ENCODE assay signal across 22 cellular contexts in genomic region chr12:108247130-108247529, GRCh38.
"Had no signal": no experiment of that assay in that cellular context is flagged by ENCODE, and none has a peak within 500 bp of the region (broad histone marks: within the 10 kb centered on the region; RNA-seq: fewer than 3 reads in every experiment).

No MANE protein-coding gene starts in this region.

- H3K27ac Mint-ChIP-seq: stimulated activated effector memory CD8-positive, alpha-beta T cell treated with anti-CD3 and anti-CD28 coated beads, Interleukin-12 subunit alpha, Interleukin-12 subunit beta, amount 100 ng/mL, for 72 hours; stimulated activated memory B cell treated with anti-CD40 and anti-IgM and Interleukin-4, amounts not matched to agents 10 μg/mL and 1 μg/mL and 100 μg/mL, for 72 hours; stimulated activated naive B cell treated with anti-CD40 and anti-IgM and Interleukin-4, amounts not matched to agents 10 μg/mL and 1 μg/mL and 100 μg/mL, for 72 hours; stimulated activated naive CD8-positive, alpha-beta T cell treated with anti-CD3 and anti-CD28 coated beads, Interleukin-15, amount 100 ng/mL, for 72 hours; stimulated activated naive CD8-positive, alpha-beta T cell treated with anti-CD3 and anti-CD28 coated beads, Interleukin-15, Interleukin-2, amounts not matched to agents 100 ng/mL and 50 ng/mL, for 24 hours; type B pancreatic cell had no signal

- ATAC-seq: stimulated activated effector memory CD8-positive, alpha-beta T cell treated with anti-CD3 and anti-CD28 coated beads, Interleukin-12 subunit alpha, Interleukin-12 subunit beta, amount 100 ng/mL, for 72 hours; stimulated activated memory B cell treated with anti-CD40 and anti-IgM and Interleukin-4, amounts not matched to agents 10 μg/mL and 1 μg/mL and 100 μg/mL, for 72 hours; stimulated activated naive B cell treated with anti-CD40 and anti-IgM and Interleukin-4, amounts not matched to agents 10 μg/mL and 1 μg/mL and 100 μg/mL, for 72 hours; stimulated activated naive CD8-positive, alpha-beta T cell treated with anti-CD3 and anti-CD28 coated beads, Interleukin-15, amount 100 ng/mL, for 72 hours; stimulated activated naive CD8-positive, alpha-beta T cell treated with anti-CD3 and anti-CD28 coated beads, Interleukin-15, Interleukin-2, amounts not matched to agents 100 U/mL and 50 U/mL, for 24 hours; upper lobe of right lung had no signal

- H3K9me3 Mint-ChIP-seq: stimulated activated effector memory CD8-positive, alpha-beta T cell treated with anti-CD3 and anti-CD28 coated beads, Interleukin-12 subunit alpha, Interleukin-12 subunit beta, amount 100 ng/mL, for 72 hours; stimulated activated memory B cell treated with anti-CD40 and anti-IgM and Interleukin-4, amounts not matched to agents 10 μg/mL and 1 μg/mL and 100 μg/mL, for 72 hours; stimulated activated naive B cell treated with anti-CD40 and anti-IgM and Interleukin-4, amounts not matched to agents 10 μg/mL and 1 μg/mL and 100 μg/mL, for 72 hours; stimulated activated naive CD8-positive, alpha-beta T cell treated with anti-CD3 and anti-CD28 coated beads, Interleukin-15, amount 100 ng/mL, for 72 hours; stimulated activated naive CD8-positive, alpha-beta T cell treated with anti-CD3 and anti-CD28 coated beads, Interleukin-15, Interleukin-2, amounts not matched to agents 100 ng/mL and 50 ng/mL, for 24 hours; type B pancreatic cell had no signal

- H3K4me3 Mint-ChIP-seq: stimulated activated effector memory CD8-positive, alpha-beta T cell treated with anti-CD3 and anti-CD28 coated beads, Interleukin-12 subunit alpha, Interleukin-12 subunit beta, amount 100 ng/mL, for 72 hours; stimulated activated memory B cell treated with anti-CD40 and anti-IgM and Interleukin-4, amounts not matched to agents 10 μg/mL and 1 μg/mL and 100 μg/mL, for 72 hours; stimulated activated naive B cell treated with anti-CD40 and anti-IgM and Interleukin-4, amounts not matched to agents 10 μg/mL and 1 μg/mL and 100 μg/mL, for 72 hours; stimulated activated naive CD8-positive, alpha-beta T cell treated with anti-CD3 and anti-CD28 coated beads, Interleukin-15, amount 100 ng/mL, for 72 hours; stimulated activated naive CD8-positive, alpha-beta T cell treated with anti-CD3 and anti-CD28 coated beads, Interleukin-15, Interleukin-2, amounts not matched to agents 100 ng/mL and 50 ng/mL, for 24 hours; type B pancreatic cell had no signal

- H3K36me3 Mint-ChIP-seq: stimulated activated effector memory CD8-positive, alpha-beta T cell treated with anti-CD3 and anti-CD28 coated beads, Interleukin-12 subunit alpha, Interleukin-12 subunit beta, amount 100 ng/mL, for 72 hours; stimulated activated naive B cell treated with anti-CD40 and anti-IgM and Interleukin-4, amounts not matched to agents 10 μg/mL and 1 μg/mL and 100 μg/mL, for 72 hours had no signal

- H3K4me1 Mint-ChIP-seq: stimulated activated effector memory CD8-positive, alpha-beta T cell treated with anti-CD3 and anti-CD28 coated beads, Interleukin-12 subunit alpha, Interleukin-12 subunit beta, amount 100 ng/mL, for 72 hours; stimulated activated memory B cell treated with anti-CD40 and anti-IgM and Interleukin-4, amounts not matched to agents 10 μg/mL and 1 μg/mL and 100 μg/mL, for 72 hours; stimulated activated naive CD8-positive, alpha-beta T cell treated with anti-CD3 and anti-CD28 coated beads, Interleukin-15, amount 100 ng/mL, for 72 hours had no signal

- DNase-seq: stimulated activated CD4-positive, alpha-beta T cell treated with anti-CD3 and anti-CD28 coated beads, Interleukin-2, amount 100 ng/mL, for 48 hours; stimulated activated CD4-positive, alpha-beta T cell treated with anti-CD3 and anti-CD28 coated beads, Interleukin-4, amount 100 ng/mL, for 1 hour; stimulated activated CD4-positive, alpha-beta T cell treated with anti-CD3 and anti-CD28 coated beads, Interleukin-4, amount 100 ng/mL, for 24 hours; stimulated activated CD4-positive, alpha-beta T cell treated with anti-CD3 and anti-CD28 coated beads, Interleukin-4, amount 100 ng/mL, for 4 hours; stimulated activated CD8-positive, alpha-beta memory T cell treated with anti-CD3 and anti-CD28 coated beads, Interleukin-4, amount 100 ng/mL, for 48 hours; stimulated activated naive B cell treated with anti-CD40 and anti-IgM and Interleukin-4, amounts not matched to agents 10 μg/mL and 1 μg/mL and 100 μg/mL, for 72 hours; stimulated activated naive CD4-positive, alpha-beta T cell; stimulated activated naive CD4-positive, alpha-beta T cell treated with Interleukin-2 at 50 U/mL for 16 hours; stimulated activated naive CD8-positive, alpha-beta T cell treated with anti-CD3 and anti-CD28 coated beads, Interleukin-15, amount 100 ng/mL, for 72 hours; stimulated activated naive CD8-positive, alpha-beta T cell treated with anti-CD3 and anti-CD28 coated beads, Interleukin-15, Interleukin-2, amounts not matched to agents 100 U/mL and 50 U/mL, for 24 hours; stomach; substantia nigra; testis; thyroid gland; tibial artery; transverse colon; upper lobe of right lung; uterus had no signal
